Comparison of ENCODE assay signal across 23 cellular contexts in the genomic region with DNA sequence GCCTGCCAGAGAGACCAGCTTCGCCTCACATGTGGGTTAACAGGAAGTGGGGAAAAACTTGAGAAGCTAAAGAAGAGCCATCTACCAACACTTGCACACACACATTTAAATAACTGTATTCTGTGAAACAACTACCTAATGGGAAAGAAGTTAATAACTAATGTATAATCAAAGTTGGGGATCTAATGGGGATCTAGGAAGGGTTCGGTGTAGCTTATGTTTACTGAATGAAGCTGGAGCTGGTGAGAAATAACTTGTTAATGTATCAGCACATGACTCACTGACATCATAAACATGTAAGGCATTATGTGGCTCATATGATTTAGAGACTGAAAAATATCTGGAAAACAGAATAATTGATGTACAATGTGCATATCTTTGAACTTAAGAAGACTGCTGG.
A peak's percentile ranks its signal among the peaks of the same experiment; 100 is the strongest.
DNase-seq lines count a peak whose midpoint lies in the region; ATAC-seq, FAIRE-seq and TF ChIP-seq lines count a peak whose summit lies in the region.
"Had no signal": no experiment of that assay in that cellular context is flagged by ENCODE, and none has a peak within 500 bp of the region (broad histone marks: within the 10 kb centered on the region; RNA-seq: fewer than 3 reads in every experiment).

No MANE protein-coding gene starts in this region.

- no peaks in the 10 kb centered on the region for H3K27me3 Mint-ChIP-seq in effector memory CD8-positive, alpha-beta T cell
- H3K27me3 Mint-ChIP-seq: CD4-positive, alpha-beta T cell had no signal

- POLR2A ChIA-PET in PC-3 (lab: Charles Lee; ENCODE audit: unreplicated experiment) = no interaction called here

- H3K4me3 ChIP-seq in PC-3 (ENCODE audit: low read length) = no peak overlapping the region
- H3K4me3 ChIP-seq in epithelial cell of esophagus (ENCODE audit: low read length) = no peak overlapping the region
- H3K4me3 ChIP-seq: GM23338 had no signal

- intact Hi-C loops in PC-3 (cut with micrococcal nuclease) = no loop called here

- no peak overlapping the region for H3K4me3 Mint-ChIP-seq in effector memory CD8-positive, alpha-beta T cell
- H3K4me3 Mint-ChIP-seq: CD4-positive, alpha-beta T cell; GM23338 had no signal

- H3K27ac Mint-ChIP-seq in effector memory CD8-positive, alpha-beta T cell = no peak overlapping the region
- H3K27ac Mint-ChIP-seq: CD4-positive, alpha-beta T cell; GM23338 had no signal

- H3K9me3 ChIP-seq in PC-3 (ENCODE audit: low read length) = no peaks in the 10 kb centered on the region
- H3K9me3 ChIP-seq: BE2C, Caco-2 had no signal

- CTCF ChIA-PET in PC-3 (lab: Charles Lee) = no interaction called here

- H3K27ac ChIP-seq in PC-3 (ENCODE audit: low read length) = no peak overlapping the region
- H3K27ac ChIP-seq: C4-2B, HL-60, KMS-11 had no signal

- DNase-seq in HS-27A (ENCODE audit: low read depth) (peak; percentile 4), PC-3 (peak; percentile 18), epithelial cell of esophagus (ENCODE audit: low read depth) (peak; percentile 7), renal cortical epithelial cell (ENCODE audit: low read depth) (peak; percentile 68), GM13976 (ENCODE audit: low spot score) (no peak), urothelium cell line (ENCODE audit: low spot score) (no peak)
- no peak for DNase-seq in effector memory CD8-positive, alpha-beta T cell
- DNase-seq: ACHN; BE2C; Caco-2; CD4-positive, alpha-beta T cell; DMS79 treated with DMSO at 0.1 percent for 48 hours; GF-D8; HCEC 1CT had no signal

- H3K79me2 ChIP-seq in PC-3 (ENCODE audit: low read length) = no peaks in the 10 kb centered on the region

- ATAC-seq in PC-3 = peak; percentile 24; the same call in 1 of the 2 replicates
- no peak for ATAC-seq in GM21825 (IDR thresholded peaks at IDR 0.05; ENCODE audit: unreplicated experiment)
- ATAC-seq in effector memory CD8-positive, alpha-beta T cell (replicated peaks) = no peak
- ATAC-seq: GM23338 had no signal

- no peaks in the 10 kb centered on the region for H4K20me1 ChIP-seq in PC-3 (ENCODE audit: low read length)

- no peak overlapping the region for H3K9ac ChIP-seq in PC-3 (ENCODE audit: low read length)
- H3K9ac ChIP-seq: KMS-11 had no signal

- no peaks in the 10 kb centered on the region for H3K27me3 ChIP-seq in PC-3 (ENCODE audit: low read length)
- H3K27me3 ChIP-seq: BE2C had no signal

- no peak for FAIRE-seq in urothelium cell line (lab: Jason Lieb, UNC)
- FAIRE-seq: A204.1, D721Med, GM19239, H54 had no signal

- peaks cover 3% of the 10 kb centered on the region for H3K36me3 Mint-ChIP-seq in effector memory CD8-positive, alpha-beta T cell (ENCODE audit: insufficient read depth)

- H3K4me2 ChIP-seq in PC-3 (ENCODE audit: low read length) = no peak overlapping the region
- H3K4me2 ChIP-seq: GM23338, KMS-11 had no signal

- no peak overlapping the region for H2AFZ ChIP-seq in PC-3 (ENCODE audit: low read length)
- H2AFZ ChIP-seq: GM23338 had no signal

- in situ Hi-C loops in GM13976 (cut with MboI; ENCODE audit: low sequenced_read_pairs, unreplicated experiment) = no loop called here

- no peaks in the 10 kb centered on the region for H3K9me2 ChIP-seq in PC-3 (replicated peaks; ENCODE audit: low read length)

- BruUV-seq in PC-3 (replicated peaks; lab: Mats Ljungman, UMichigan) = no TSS peak

- no peaks in the 10 kb centered on the region for H3K4me1 ChIP-seq in PC-3 (ENCODE audit: insufficient read depth, low read length)
- H3K4me1 ChIP-seq: BE2C, Caco-2 had no signal

- no peaks in the 10 kb centered on the region for H3K36me3 ChIP-seq in PC-3 (ENCODE audit: low read depth, low read length)
- H3K36me3 ChIP-seq: BE2C had no signal

- TF ChIP-seq CTCF in PC-3 (conservative IDR thresholded peaks at IDR 0.05; ENCODE audit: low read depth, low read length) = no peak
- no peak for TF ChIP-seq CTCF in epithelial cell of esophagus (IDR thresholded peaks at IDR 0.05; ENCODE audit: insufficient read depth, low read depth, low read length, missing control alignments)
- TF ChIP-seq CTCF in GM13976 (IDR thresholded peaks at IDR 0.05; ENCODE audit: borderline replicate concordance, control extremely low read depth, extremely low read depth, insufficient read depth, missing control alignments) = no peak

- H3K9me3 Mint-ChIP-seq in effector memory CD8-positive, alpha-beta T cell = peaks cover 13% of the 10 kb centered on the region in 2 donors
- H3K9me3 Mint-ChIP-seq: GM23338 had no signal

- H3K4me1 Mint-ChIP-seq in effector memory CD8-positive, alpha-beta T cell (ENCODE audit: low read depth in 2 of 2) = no peaks in the 10 kb centered on the region
- H3K4me1 Mint-ChIP-seq: GM23338 had no signal

- no peaks in the 10 kb centered on the region for H3F3A ChIP-seq in PC-3 (ENCODE audit: low read length, unreplicated experiment)

Comparison
In these comparisons a context has a peak if more than half of its experiments do, and no peak if none do; other contexts are left out.
1. DNase-seq: peak in HS-27A (single experiment), PC-3 (single experiment), epithelial cell of esophagus (single experiment) and renal cortical epithelial cell (single experiment); none in GM13976 (single experiment), effector memory CD8-positive, alpha-beta T cell (0 of 3) and urothelium cell line (single experiment).